Comparison of ENCODE assay signal across 24 cellular contexts in genomic region chr13:21385710-21386109, GRCh38.
"Had no signal": no experiment of that assay in that cellular context is flagged by ENCODE, and none has a peak within 500 bp of the region (broad histone marks: within the 10 kb centered on the region; RNA-seq: fewer than 3 reads in every experiment).

No MANE protein-coding gene starts in this region.

- H3K27me3 Mint-ChIP-seq: memory B cell, progenitor cell of endocrine pancreas had no signal

- DNase-seq: dermis blood vessel endothelial cell; effector memory CD4-positive, alpha-beta T cell; erythroblast; esophagus squamous epithelium; foreskin melanocyte; glutamatergic neuron; heart right ventricle; hippocampal formation; islet precursor cell; kidney glomerular epithelial cell; left colon; stimulated activated CD4-positive, alpha-beta T cell treated with anti-CD3 and anti-CD28 coated beads, Interleukin-12 subunit alpha, Interleukin-12 subunit beta, amount 100 ng/mL, for 4 hours; stimulated activated CD4-positive, alpha-beta T cell treated with anti-CD3 and anti-CD28 coated beads, Interleukin-1b, Interleukin-23, amount 100 ng/mL, for 48 hours; stimulated activated CD4-positive, alpha-beta T cell treated with anti-CD3 and anti-CD28 coated beads, Interleukin-4, amount 100 ng/mL, for 1 hour; stimulated activated CD8-positive, alpha-beta memory T cell treated with anti-CD3 and anti-CD28 coated beads, Interleukin-4, amount 100 ng/mL, for 48 hours; stimulated activated naive CD4-positive, alpha-beta T cell treated with Interleukin-2 at 50 U/mL for 16 hours; stomach; thyroid gland; trophoblast cell had no signal

- H3K4me1 Mint-ChIP-seq: memory B cell, nephron, neural progenitor cell had no signal

- ATAC-seq: heart right ventricle, left colon, sciatic nerve had no signal

- H3K9me3 Mint-ChIP-seq: memory B cell had no signal

- H3K27ac Mint-ChIP-seq: memory B cell, nephron, neural progenitor cell, progenitor cell of endocrine pancreas had no signal

- H3K4me3 Mint-ChIP-seq: memory B cell, nephron, neural progenitor cell had no signal
